8 cellular contexts compared by ENCODE assay signal in genomic region chr6:86192123-86192522, GRCh38.
DNase-seq lines count a peak whose midpoint lies in the region; ATAC-seq and TF ChIP-seq lines count a peak whose summit lies in the region.

No MANE protein-coding gene starts in this region.

- DNase-seq in AML-193 (lab: John Stamatoyannopoulos, UW) (peak; percentile 32 to 37), kidney epithelial cell (ENCODE audit: low read depth) (no peak), T1000 (lab: John Stamatoyannopoulos, UW) (no peak), anterior cingulate cortex (lab: John Stamatoyannopoulos, UW) (no peak), amygdala (lab: John Stamatoyannopoulos, UW) (no peak)

- no peak overlapping the region for H3K4me2 ChIP-seq in OCI-LY1 (ENCODE audit: low read length)

- H3K9me2 ChIP-seq in OCI-LY1 (ENCODE audit: low read depth, low read length): no peaks in the 10 kb centered on the region

- H3K4me3 ChIP-seq in OCI-LY1 (ENCODE audit: low read depth, low read length, poor library complexity, severe bottlenecking) (no peak overlapping the region), kidney epithelial cell (ENCODE audit: low read depth, low read length) (no peak overlapping the region)

- no peaks in the 10 kb centered on the region for H3K4me1 ChIP-seq in OCI-LY1 (ENCODE audit: insufficient read depth, low read length, severe bottlenecking)

- H3K27me3 ChIP-seq in OCI-LY1 (ENCODE audit: insufficient read depth, low read length) (no peaks in the 10 kb centered on the region), kidney epithelial cell (ENCODE audit: control insufficient read depth, insufficient read depth, low read length) (no peaks in the 10 kb centered on the region)

- H3K79me2 ChIP-seq in OCI-LY1 (ENCODE audit: insufficient read depth, low read length): no peaks in the 10 kb centered on the region

- H3F3A ChIP-seq in OCI-LY1 (ENCODE audit: insufficient read depth, low read length): no peaks in the 10 kb centered on the region

- H2AFZ ChIP-seq in OCI-LY1 (ENCODE audit: low read length): no peak overlapping the region

- H3K9ac ChIP-seq in OCI-LY1 (ENCODE audit: low read length): no peak overlapping the region

- H3K9me3 ChIP-seq in OCI-LY1 (ENCODE audit: low read length): no peaks in the 10 kb centered on the region

- ATAC-seq in GM18907 (IDR thresholded peaks at IDR 0.05; ENCODE audit: unreplicated experiment) (peak; percentile 97), HG03045 (IDR thresholded peaks at IDR 0.05; ENCODE audit: unreplicated experiment) (peak; percentile 74)

- no peaks in the 10 kb centered on the region for H4K20me1 ChIP-seq in OCI-LY1 (ENCODE audit: insufficient read depth, low read length)

- H3K36me3 ChIP-seq in OCI-LY1 (ENCODE audit: insufficient read depth, low read length) (no peaks in the 10 kb centered on the region), kidney epithelial cell (ENCODE audit: control insufficient read depth, insufficient read depth, low read length) (no peaks in the 10 kb centered on the region)

- no peak overlapping the region for H3K27ac ChIP-seq in OCI-LY1 (ENCODE audit: low read depth, low read length, poor library complexity, severe bottlenecking)

- TF ChIP-seq CTCF in OCI-LY1 (IDR thresholded peaks at IDR 0.05; ENCODE audit: low read length): peak; percentile 55
- peak; percentile 34 for TF ChIP-seq CTCF in kidney epithelial cell (IDR thresholded peaks at IDR 0.05; ENCODE audit: insufficient read depth, low read length, poor library complexity, severe bottlenecking)

Comparison
In these comparisons a context has a peak if more than half of its experiments do, and no peak if none do; other contexts are left out.
1. DNase-seq: peak in AML-193 (2 of 2); none in kidney epithelial cell (single experiment), T1000 (single experiment), anterior cingulate cortex (0 of 58) and amygdala (0 of 56).